1 cellular context compared by ENCODE assay signal in the genomic region with DNA sequence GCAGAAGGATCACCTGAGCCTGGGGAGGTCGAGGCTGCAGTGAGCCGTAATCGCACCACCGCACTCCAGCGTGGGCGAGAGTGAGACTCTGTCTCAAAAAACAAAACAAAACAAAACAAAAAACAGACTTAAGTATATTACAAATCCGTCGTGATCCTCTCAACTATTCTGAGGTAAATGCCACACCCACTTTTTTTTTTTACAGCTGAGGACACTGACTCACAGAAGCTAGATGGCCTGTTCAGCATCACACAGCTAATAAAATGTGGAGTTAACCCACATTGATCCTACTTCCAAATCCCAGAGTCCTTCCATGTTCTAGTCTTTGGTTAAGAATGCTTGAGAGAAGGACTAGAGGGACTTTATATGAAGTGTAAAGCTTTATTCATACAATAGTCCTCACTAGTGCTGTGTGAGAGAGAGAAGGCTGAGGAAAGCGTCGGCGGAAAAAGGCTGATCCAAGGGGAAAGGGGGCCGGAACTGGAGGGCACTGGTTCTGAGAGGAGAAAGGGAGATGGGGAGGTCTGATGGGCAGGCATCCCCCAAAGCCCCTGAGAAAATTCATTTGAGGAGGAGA.
A peak's percentile ranks its signal among the peaks of the same experiment; 100 is the strongest.
TF ChIP-seq lines count a peak whose summit lies in the region.

No MANE protein-coding gene starts in this region.

TF ChIP-seq in K562, 482 proteins besides CTCF, POLR2A, EP300 and RAD21:
- TF ChIP-seq NFRKB (IDR thresholded peaks at IDR 0.05; ENCODE audit: low read depth) (0 out of 2 replicates have a peak, but pooled peaks have one; percentile 17), KDM2B (CRISPR knock-in tag; IDR thresholded peaks at IDR 0.05) (no peak), KLF13 (tag; IDR thresholded peaks at IDR 0.05; ENCODE audit: borderline replicate concordance, low read depth) (peak; percentile 33; the same call in 1 of the 2 replicates), HDAC8 (tag; IDR thresholded peaks at IDR 0.05) (no peak), ZNF668 (CRISPR knock-in tag; IDR thresholded peaks at IDR 0.05) (no peak), ZNF384 (IDR thresholded peaks at IDR 0.05; ENCODE audit: low read depth, low read length) (peak; percentile 48), ZNF24 (IDR thresholded peaks at IDR 0.05) (no peak), RFX7 (CRISPR knock-in tag; IDR thresholded peaks at IDR 0.05) (no peak), ILK (tag; IDR thresholded peaks at IDR 0.05; ENCODE audit: borderline replicate concordance, low read depth) (no peak)
